In genomic region chr7:134165266-134165665, GRCh38 we compare ENCODE assay signal across 30 cellular contexts.
"Had no signal": no experiment of that assay in that cellular context is flagged by ENCODE, and none has a peak within 500 bp of the region (broad histone marks: within the 10 kb centered on the region; RNA-seq: fewer than 3 reads in every experiment).

No MANE protein-coding gene starts in this region.

- H3K9me3 ChIP-seq: SJCRH30, SK-N-SH had no signal

- H3K27ac ChIP-seq: brain microvascular endothelial cell, SJCRH30, VCaP had no signal

- H3K4me3 ChIP-seq: SJCRH30 had no signal

- H3K4me2 ChIP-seq: SK-N-SH had no signal

- H3K4me1 ChIP-seq: SJCRH30 had no signal

- ATAC-seq: activated naive CD8-positive, alpha-beta T cell treated with anti-CD3 and anti-CD28 coated beads, Interleukin-2, amount 50 U/mL, for 24 hours; activated T-cell treated with anti-CD3 and anti-CD28 coated beads, Interleukin-2, amount 50 U/mL, for 4 hours; Panc1; T-cell; T-helper 17 cell had no signal

- DNase-seq: activated B cell treated with CpG ODN at 0.5 μM for 24 hours; activated CD4-positive, alpha-beta memory T cell treated with anti-CD3 and anti-CD28 coated beads for 36 hours; activated CD4-positive, alpha-beta T cell treated with anti-CD3 and anti-CD28 coated beads for 4 hours; activated CD4-positive, alpha-beta T cell treated with anti-CD3 and anti-CD28 coated beads, Interleukin-2, amount 50 U/mL, for 1 hour; activated CD4-positive, CD25-positive, alpha-beta regulatory T cell treated with anti-CD3 and anti-CD28 coated beads, Interleukin-2, amount 50 U/mL, for 72 hours; activated CD8-positive, alpha-beta memory T cell treated with anti-CD3 and anti-CD28 coated beads, Interleukin-2, amount 50 U/mL, for 4 hours; activated effector memory CD4-positive, alpha-beta T cell treated with Interleukin-2 at 50 U/mL for 16 hours; activated naive CD4-positive, alpha-beta T cell treated with anti-CD3 and anti-CD28 coated beads, Interleukin-2, amount 10 ng/mL, durations not matched to agents 7 days and 5 days; activated naive CD8-positive, alpha-beta T cell treated with anti-CD3 and anti-CD28 coated beads, Interleukin-2, amount 50 U/mL, for 24 hours; activated T-cell treated with anti-CD3 and anti-CD28 coated beads for 4 hours; activated T-cell treated with anti-CD3 and anti-CD28 coated beads, Interleukin-2, amount 50 U/mL, for 4 hours; brain microvascular endothelial cell; central memory CD4-positive, alpha-beta T cell; KG1; NCI-H1105; NCI-H1417 treated with DMSO at 0.1 percent for 48 hours; NCI-H187 treated with DMSO at 0.1 percent for 48 hours; NCI-H2081; NCI-H2171 treated with DMSO at 0.1 percent for 48 hours; NCI-H2227 treated with DMSO at 0.1 percent for 48 hours; NCI-H446; NCI-H510A treated with DMSO at 0.1 percent for 48 hours; SHP77; SK-N-SH; T-cell; T-helper 17 cell; T-helper 9 cell had no signal
